Comparison of ENCODE assay signal across 1 cellular context in the genomic region with DNA sequence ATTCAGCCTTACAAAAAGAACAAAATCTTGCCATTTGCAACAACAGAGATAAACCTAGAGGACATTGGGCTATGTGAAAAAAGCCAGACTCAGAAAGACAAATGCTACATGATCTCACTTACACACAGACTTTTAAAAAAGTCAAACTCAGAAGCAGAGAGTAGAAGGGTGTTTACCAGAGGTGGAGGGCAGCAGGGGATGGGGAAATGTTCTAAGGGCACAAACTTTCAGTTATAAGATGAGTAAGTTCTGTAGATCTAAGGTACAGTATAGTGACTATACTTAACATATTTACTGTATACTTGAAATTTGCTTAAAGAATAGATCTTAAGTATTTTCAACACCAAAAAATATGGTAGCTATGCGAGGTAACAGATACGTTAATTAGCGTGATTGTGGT.
TF ChIP-seq lines count a peak whose summit lies in the region.

No MANE protein-coding gene starts in this region.

TF ChIP-seq in GM23338, 12 proteins besides CTCF, POLR2A, EP300 and RAD21 (continued from another document):
- TF ChIP-seq ZNF462 (CRISPR knock-in tag; IDR thresholded peaks at IDR 0.05) (no peak), NANOG (IDR thresholded peaks at IDR 0.05; ENCODE audit: borderline replicate concordance) (no peak), EZH2 (IDR thresholded peaks at IDR 0.05; ENCODE audit: low read depth, unreplicated experiment) (no peak), EZH2phosphoT487 (IDR thresholded peaks at IDR 0.05; ENCODE audit: unreplicated experiment) (no peak), CREB1 (CRISPR knock-in tag; IDR thresholded peaks at IDR 0.05; ENCODE audit: low read depth) (no peak), ZNF331 (CRISPR knock-in tag; IDR thresholded peaks at IDR 0.05; ENCODE audit: low read depth) (no peak), REST (IDR thresholded peaks at IDR 0.05; ENCODE audit: unreplicated experiment) (no peak), STAT1 (IDR thresholded peaks at IDR 0.05; ENCODE audit: unreplicated experiment) (no peak)
